ENCODE assay signal across 30 cellular contexts in genomic region chr10:106392781-106393180, GRCh38.
"Had no signal": no experiment of that assay in that cellular context is flagged by ENCODE, and none has a peak within 500 bp of the region (broad histone marks: within the 10 kb centered on the region; RNA-seq: fewer than 3 reads in every experiment).

No MANE protein-coding gene starts in this region.

- FAIRE-seq: colon, islet of Langerhans had no signal

- H3K27ac ChIP-seq: breast epithelium, gastroesophageal sphincter, parathyroid adenoma, psoas muscle, stomach, thyroid gland, upper lobe of left lung had no signal

- H3K9ac ChIP-seq: parathyroid adenoma had no signal

- H3K27me3 ChIP-seq: breast epithelium, gastroesophageal sphincter, stomach, thyroid gland, upper lobe of left lung had no signal

- DNase-seq: activated CD4-positive, alpha-beta memory T cell treated with anti-CD3 and anti-CD28 coated beads, Interleukin-2, amount 10 ng/mL, durations not matched to agents 7 days and 5 days; activated CD4-positive, alpha-beta T cell treated with anti-CD3 and anti-CD28 coated beads for 1 hour; activated CD4-positive, alpha-beta T cell treated with anti-CD3 and anti-CD28 coated beads, Interleukin-2, amount 10 ng/mL, durations not matched to agents 7 days and 5 days; activated CD8-positive, alpha-beta memory T cell treated with anti-CD3 and anti-CD28 coated beads, Interleukin-2, amount 50 U/mL, for 48 hours; activated gamma-delta T cell treated with Interleukin-2 at 50 U/mL for 16 hours; activated naive CD4-positive, alpha-beta T cell treated with anti-CD3 and anti-CD28 coated beads, Interleukin-2, amount 50 U/mL, for 16 hours; activated T-cell treated with anti-CD3 and anti-CD28 coated beads, Interleukin-2, amount 50 U/mL, for 24 hours; amniotic stem cell; effector CD8-positive, alpha-beta T cell; head of caudate nucleus; midbrain; naive thymus-derived CD8-positive, alpha-beta T cell; occipital lobe; psoas muscle; stimulated activated CD4-positive, alpha-beta T cell treated with anti-CD3 and anti-CD28 coated beads, Interleukin-1b, Interleukin-23, amount 100 ng/mL, for 48 hours; stimulated activated CD4-positive, alpha-beta T cell treated with anti-CD3 and anti-CD28 coated beads, Interleukin-4, amount 100 ng/mL, for 4 hours; stimulated activated CD8-positive, alpha-beta memory T cell treated with anti-CD3 and anti-CD28 coated beads, Interleukin-4, amount 100 ng/mL, for 48 hours; stimulated activated naive B cell treated with anti-CD40 and anti-IgM and Interleukin-4, amounts not matched to agents 10 μg/mL and 1 μg/mL and 100 μg/mL, for 72 hours; stomach; T-helper 17 cell; T1000; thyroid gland; upper lobe of left lung had no signal

- H3K36me3 ChIP-seq: breast epithelium, gastroesophageal sphincter, stomach, thyroid gland, upper lobe of left lung had no signal

- H3K79me2 ChIP-seq: parathyroid adenoma had no signal

- H2AFZ ChIP-seq: parathyroid adenoma had no signal

- H3K9me3 ChIP-seq: breast epithelium, gastroesophageal sphincter, psoas muscle, stomach, thyroid gland, upper lobe of left lung had no signal

- H3K4me1 ChIP-seq: breast epithelium, gastroesophageal sphincter, parathyroid adenoma, psoas muscle, stomach, thyroid gland, upper lobe of left lung had no signal

- H3K4me2 ChIP-seq: smooth muscle cell had no signal

- H3K4me3 ChIP-seq: breast epithelium, gastroesophageal sphincter, psoas muscle, smooth muscle cell, stomach, thyroid gland, upper lobe of left lung had no signal

- ATAC-seq: activated T-helper 17 cell treated with anti-CD3 and anti-CD28 coated beads, Interleukin-2, amount 50 U/mL, for 72 hours; gastroesophageal sphincter; naive thymus-derived CD8-positive, alpha-beta T cell; psoas muscle; T-helper 17 cell had no signal
